ENCODE assay signal across 1 cellular context in the genomic region with DNA sequence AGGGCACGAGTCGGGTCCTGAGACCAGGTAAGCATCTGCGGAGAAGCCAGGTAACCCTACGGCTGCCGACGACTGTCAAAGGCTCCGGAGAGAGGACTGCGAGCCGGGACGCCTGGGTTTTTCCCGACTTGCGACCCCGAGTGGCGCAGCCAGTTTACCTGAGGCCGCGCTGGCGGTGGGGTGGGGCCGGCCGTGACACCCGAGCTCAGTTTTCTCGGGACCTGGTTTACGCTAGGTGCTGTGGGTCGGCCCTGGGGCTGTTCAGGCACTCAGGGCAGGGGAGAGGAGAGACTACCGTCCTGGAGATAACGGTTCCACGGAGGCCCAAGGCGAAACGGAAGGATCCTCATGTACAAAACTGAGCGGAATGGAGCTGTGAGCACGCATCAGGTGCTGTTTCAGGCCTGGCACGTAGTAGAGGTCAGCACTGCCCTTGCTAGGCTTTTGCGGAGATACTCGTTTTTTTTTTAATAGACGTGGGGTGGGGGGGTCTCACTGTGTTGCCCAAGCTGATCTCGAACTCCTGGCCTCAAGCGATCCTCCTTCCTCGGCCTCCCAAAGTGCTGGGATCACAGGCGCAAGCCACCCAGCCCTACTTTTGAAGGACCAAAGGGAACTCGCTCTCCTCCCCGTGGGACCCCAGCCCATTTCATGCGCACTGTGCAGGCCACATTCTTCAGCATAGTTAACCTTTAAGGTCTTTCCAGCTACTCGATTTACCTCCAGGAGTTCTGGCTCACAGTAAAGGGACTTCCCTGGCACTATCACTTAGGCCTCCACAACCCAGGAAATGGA.
TF ChIP-seq lines count a peak whose summit lies in the region.

No MANE protein-coding gene starts in this region.

TF ChIP-seq in H1, 55 proteins besides CTCF, POLR2A, EP300 and RAD21:
- TF ChIP-seq SIRT6 (IDR thresholded peaks at IDR 0.05; ENCODE audit: low read length) (no peak), ASH2L (IDR thresholded peaks at IDR 0.05; ENCODE audit: low read length) (peak; percentile 26), KDM1A (IDR thresholded peaks at IDR 0.05; ENCODE audit: borderline replicate concordance, low read length) (peak; percentile 68; the same call in 1 of the 2 replicates), KDM4A (IDR thresholded peaks at IDR 0.05; ENCODE audit: low read depth, low read length, severe bottlenecking) (peak; percentile 86), HDAC2 (IDR thresholded peaks at IDR 0.05; ENCODE audit: borderline replicate concordance in 1 of 2, low read depth in 2 of 2, low read length in 2 of 2) (0 out of 4 replicates have a peak, but pooled peaks of 1 of the 2 experiments have one; percentile 62)
